Comparison of ENCODE assay signal across 2 cellular contexts in genomic region chr4:43471950-43472349, GRCh38.
TF ChIP-seq lines count a peak whose summit lies in the region.

No MANE protein-coding gene starts in this region.

TF ChIP-seq in GM23338, 12 proteins besides CTCF, POLR2A, EP300 and RAD21 (continued from another document):
- TF ChIP-seq REST (IDR thresholded peaks at IDR 0.05; ENCODE audit: unreplicated experiment): no peak
- no peak for TF ChIP-seq EZH2 (IDR thresholded peaks at IDR 0.05; ENCODE audit: low read depth, unreplicated experiment)
- no peak for TF ChIP-seq CREB1 (CRISPR knock-in tag; IDR thresholded peaks at IDR 0.05; ENCODE audit: low read depth)
TF ChIP-seq in GM23338: peak in this region for 0.

TF ChIP-seq in H1, 55 proteins besides CTCF, POLR2A, EP300 and RAD21 (continued from another document):
- no peak for TF ChIP-seq KDM1A (IDR thresholded peaks at IDR 0.05; ENCODE audit: borderline replicate concordance, low read length)
- no peak for TF ChIP-seq CHD1 (IDR thresholded peaks at IDR 0.05; ENCODE audit: low read depth, low read length)
- no peak for TF ChIP-seq NRF1 (IDR thresholded peaks at IDR 0.05; ENCODE audit: low read depth, low read length)
- no peak for TF ChIP-seq HDAC6 (IDR thresholded peaks at IDR 0.05; ENCODE audit: low read depth, low read length)
- TF ChIP-seq JUND (IDR thresholded peaks at IDR 0.05; ENCODE audit: low read length): no peak
- TF ChIP-seq POLR2AphosphoS5 (IDR thresholded peaks at IDR 0.05; ENCODE audit: low read depth, low read length): no peak
- no peak for TF ChIP-seq SIRT6 (IDR thresholded peaks at IDR 0.05; ENCODE audit: low read length)
- no peak for TF ChIP-seq RXRA (IDR thresholded peaks at IDR 0.05; ENCODE audit: insufficient read depth, low read depth, low read length)
- no peak for TF ChIP-seq SIX5 (IDR thresholded peaks at IDR 0.05; ENCODE audit: low read depth, low read length)
